10 cellular contexts compared by ENCODE assay signal in genomic region chr11:60912223-60912850, GRCh38. TPM values are rescaled to one million over a fixed set of nuclear protein-coding genes. Genes with fewer than 3 reads are reported as not detected.
A peak's percentile ranks its signal among the peaks of the same experiment; 100 is the strongest.
DNase-seq lines count a peak whose midpoint lies in the region; ATAC-seq, FAIRE-seq and TF ChIP-seq lines count a peak whose summit lies in the region.
"Had no signal": no experiment of that assay in that cellular context is flagged by ENCODE, and none has a peak within 500 bp of the region (broad histone marks: within the 10 kb centered on the region; RNA-seq: fewer than 3 reads in every experiment).

No MANE protein-coding gene starts in this region.

- H2AFZ ChIP-seq in astrocyte (ENCODE audit: low read depth, low read length) (peak overlapping the region; percentile 82), neural progenitor cell (replicated peaks) (peak overlapping the region; percentile 97)

- no peak for FAIRE-seq in astrocyte (lab: Jason Lieb, UNC)
- FAIRE-seq: H54 had no signal

- H3K4me2 ChIP-seq in astrocyte (ENCODE audit: low read length) (peak overlapping the region; percentile 86), neural progenitor cell (peak overlapping the region; percentile 4)

- H3K4me3 Mint-ChIP-seq in astrocyte (ENCODE audit: unreplicated experiment) (peak overlapping the region; percentile 58), neural progenitor cell (peak overlapping the region; percentile 98)

- H3K4me3 ChIP-seq in astrocyte (ENCODE audit: insufficient read depth, low read depth, low read length) (no peak overlapping the region), neural progenitor cell (no peak overlapping the region)

- H3K4me1 ChIP-seq in astrocyte (ENCODE audit: insufficient read depth, low read length) (peaks cover 23% of the 10 kb centered on the region), neural progenitor cell (peaks cover 19% of the 10 kb centered on the region)

- H3K27ac Mint-ChIP-seq in astrocyte (ENCODE audit: unreplicated experiment) (no peak overlapping the region), neural progenitor cell (peak overlapping the region; percentile 96)

- peaks cover 6% of the 10 kb centered on the region for H3K27me3 ChIP-seq in astrocyte (ENCODE audit: insufficient read depth, low read length)
- H3K27me3 ChIP-seq in neural progenitor cell, result peaks cover 45% of the 10 kb centered on the region

- H3K79me2 ChIP-seq in astrocyte (ENCODE audit: insufficient read depth, low read length) (peaks cover 29% of the 10 kb centered on the region), neural progenitor cell (ENCODE audit: low read depth) (peaks cover 17% of the 10 kb centered on the region)

- DNase-seq in DMS153 treated with DMSO at 0.1 percent for 48 hours (lab: John Stamatoyannopoulos, UW; ENCODE audit: unreplicated experiment) (peak; percentile 34), NCI-H146 (lab: John Stamatoyannopoulos, UW) (peak; percentile 66), astrocyte (ENCODE audit: low read depth) (no peak), neural progenitor cell (ENCODE audit: low spot score) (peak; percentile 69), GDM1 (lab: John Stamatoyannopoulos, UW) (no peak), A172 (ENCODE audit: low spot score) (no peak)
- DNase-seq: mammary epithelial cell had no signal

- H3K27me3 Mint-ChIP-seq in astrocyte (ENCODE audit: low read depth, unreplicated experiment) (peaks cover 34% of the 10 kb centered on the region), neural progenitor cell (ENCODE audit: insufficient read depth, low read depth) (peaks cover 15% of the 10 kb centered on the region)

- H3K4me1 Mint-ChIP-seq in astrocyte (ENCODE audit: low read depth, unreplicated experiment) (peaks cover 7% of the 10 kb centered on the region), neural progenitor cell (peaks cover 52% of the 10 kb centered on the region)

- no peak for TF ChIP-seq CTCF in astrocyte (IDR thresholded peaks at IDR 0.05; ENCODE audit: insufficient read depth, low read depth, low read length)
- TF ChIP-seq CTCF in neural progenitor cell (IDR thresholded peaks at IDR 0.05), result no peak

- H3K9me3 ChIP-seq in astrocyte (ENCODE audit: insufficient read depth, low read depth, low read length), result no peaks in the 10 kb centered on the region
- H3K9me3 ChIP-seq in neural progenitor cell (ENCODE audit: low read depth), result no peaks in the 10 kb centered on the region

- H3K36me3 Mint-ChIP-seq in astrocyte (ENCODE audit: low read depth, unreplicated experiment) (no peaks in the 10 kb centered on the region), neural progenitor cell (peaks cover 1% of the 10 kb centered on the region)

- H3K9me3 Mint-ChIP-seq in astrocyte (ENCODE audit: unreplicated experiment), result peaks cover 7% of the 10 kb centered on the region
- H3K9me3 Mint-ChIP-seq in neural progenitor cell, result peaks cover 2% of the 10 kb centered on the region

- H3K9ac ChIP-seq in astrocyte (ENCODE audit: low read length) (peak overlapping the region; percentile 81), neural progenitor cell (no peak overlapping the region)

- peaks cover 4% of the 10 kb centered on the region for H4K20me1 ChIP-seq in astrocyte (ENCODE audit: insufficient read depth, low read length)
- peaks cover 11% of the 10 kb centered on the region for H4K20me1 ChIP-seq in neural progenitor cell (ENCODE audit: low read depth)

- H3K27ac ChIP-seq in astrocyte (ENCODE audit: low read depth, low read length) (no peak overlapping the region), neural progenitor cell (no peak overlapping the region)

- ATAC-seq in GM21528 (IDR thresholded peaks at IDR 0.05; ENCODE audit: low FRiP score, unreplicated experiment), result no peak

- H3K36me3 ChIP-seq in astrocyte (ENCODE audit: insufficient read depth, low read length), result no peaks in the 10 kb centered on the region
- no peaks in the 10 kb centered on the region for H3K36me3 ChIP-seq in neural progenitor cell

- H3F3A ChIP-seq in neural progenitor cell (ENCODE audit: low read depth), result peaks cover 31% of the 10 kb centered on the region

RNA-seq across cellular contexts. Expression of gene TMEM109, which starts 1.6 kb away (rescaled TPM):
- 72.8 and 72.9 TPM in 2 replicates for total RNA-seq in astrocyte
- total RNA-seq in neural progenitor cell (ENCODE audit: low replicate concordance), result 22.4 and 23.6 TPM in 2 replicates
- 46.9 and 92.9 TPM in 2 replicates for total RNA-seq in A172 (2014; rRNA removed; shearing (Covaris generic))

RNA-seq across cellular contexts. Expression of gene PRPF19, which starts 6.0 kb away (rescaled TPM):
- total RNA-seq in astrocyte (58.4 and 61.9 TPM in 2 replicates), neural progenitor cell (ENCODE audit: low replicate concordance) (34.5 and 72.7 TPM in 2 replicates)
- total RNA-seq in A172 (2014; rRNA removed; shearing (Covaris generic)), result 56.3 and 63.7 TPM in 2 replicates

RNA-seq across cellular contexts. Expression of gene TMEM132A, which starts 11.9 kb away (rescaled TPM):
- total RNA-seq in astrocyte, result 117 TPM in 2 replicates
- 34.0 and 77.2 TPM in 2 replicates for total RNA-seq in neural progenitor cell (ENCODE audit: low replicate concordance)
- total RNA-seq in A172 (2014; rRNA removed; shearing (Covaris generic)), result 132 and 170 TPM in 2 replicates

RNA-seq across cellular contexts. Expression of gene SLC15A3, which starts 39.6 kb away (rescaled TPM):
- total RNA-seq in astrocyte (66.3 and 87.8 TPM in 2 replicates), neural progenitor cell (ENCODE audit: low replicate concordance) (1.4 and 3.3 TPM in 2 replicates)
- total RNA-seq in A172 (2014; rRNA removed; shearing (Covaris generic)), result 6.5 and 9.9 TPM in 2 replicates

RNA-seq across cellular contexts. Expression of gene ZP1, which starts 45.0 kb away (rescaled TPM):
- total RNA-seq in astrocyte (0.43 TPM in 1 of 2 replicates, not detected in the other), neural progenitor cell (ENCODE audit: low replicate concordance) (not detected in 2 replicates)
- total RNA-seq in A172 (2014; rRNA removed; shearing (Covaris generic)), result 0.05 and 1.1 TPM in 2 replicates
- total RNA-seq: Daoy, mammary epithelial cell had no signal

Comparison
In these comparisons a context has a peak if more than half of its experiments do, and no peak if none do; other contexts are left out.
1. DNase-seq: peak in DMS153 treated with DMSO at 0.1 percent for 48 hours (single experiment), NCI-H146 (single experiment) and neural progenitor cell (single experiment); none in astrocyte (single experiment), GDM1 (single experiment) and A172 (single experiment).